ENCODE assay signal across 2 cellular contexts in genomic region chr6:44162876-44163625, GRCh38.
TF ChIP-seq lines count a peak whose summit lies in the region.

No MANE protein-coding gene starts in this region.

TF ChIP-seq in H1, 55 proteins besides CTCF, POLR2A, EP300 and RAD21:
- TF ChIP-seq SUZ12 (IDR thresholded peaks at IDR 0.05; ENCODE audit: low read length) (no peak), USF2 (IDR thresholded peaks at IDR 0.05; ENCODE audit: low read length) (no peak), KDM1A (IDR thresholded peaks at IDR 0.05; ENCODE audit: borderline replicate concordance, low read length) (peak; percentile 29; the same call in 1 of the 2 replicates), EZH2 (IDR thresholded peaks at IDR 0.05; ENCODE audit: low read depth, low read length, severe bottlenecking) (no peak), JUND (IDR thresholded peaks at IDR 0.05; ENCODE audit: low read length) (no peak), POU5F1 (IDR thresholded peaks at IDR 0.05; ENCODE audit: low read depth, low read length) (no peak)

TF ChIP-seq in HEK293T, 16 proteins besides CTCF, POLR2A, EP300 and RAD21:
- no peak for TF ChIP-seq FOXA1 (IDR thresholded peaks at IDR 0.05)
- TF ChIP-seq ELF4 (IDR thresholded peaks at IDR 0.05): no peak
- TF ChIP-seq FOXK2 (IDR thresholded peaks at IDR 0.05): no peak
- TF ChIP-seq FOXM1 (IDR thresholded peaks at IDR 0.05; ENCODE audit: borderline replicate concordance): no peak
- TF ChIP-seq SP1 (IDR thresholded peaks at IDR 0.05): no peak
- no peak for TF ChIP-seq L3MBTL2 (conservative IDR thresholded peaks at IDR 0.05)
- no peak for TF ChIP-seq LEF1 (IDR thresholded peaks at IDR 0.05; ENCODE audit: borderline replicate concordance)
- no peak for TF ChIP-seq BHLHE40 (IDR thresholded peaks at IDR 0.05; ENCODE audit: borderline replicate concordance)
- TF ChIP-seq CTBP1 (IDR thresholded peaks at IDR 0.05; ENCODE audit: borderline replicate concordance): no peak
- no peak for TF ChIP-seq SUZ12 (IDR thresholded peaks at IDR 0.05)
- TF ChIP-seq PKNOX1 (IDR thresholded peaks at IDR 0.05): no peak
- TF ChIP-seq ARNT (IDR thresholded peaks at IDR 0.05): no peak
- TF ChIP-seq NFRKB (IDR thresholded peaks at IDR 0.05): no peak
- no peak for TF ChIP-seq ZNF384 (IDR thresholded peaks at IDR 0.05)
- no peak for TF ChIP-seq TARDBP (IDR thresholded peaks at IDR 0.05)
